ENCODE assay signal across 8 cellular contexts in genomic region chr17:40615295-40615988, GRCh38. TPM values are rescaled to one million over a fixed set of nuclear protein-coding genes. Genes with fewer than 3 reads are reported as not detected.
A peak's percentile ranks its signal among the peaks of the same experiment; 100 is the strongest.
DNase-seq lines count a peak whose midpoint lies in the region; ATAC-seq and TF ChIP-seq lines count a peak whose summit lies in the region.

No MANE protein-coding gene starts in this region.

- peaks cover 76% of the 10 kb centered on the region for H3K4me1 ChIP-seq in CD4-positive, alpha-beta memory T cell (ENCODE audit: insufficient read depth, low read length)
- H3K4me1 ChIP-seq in left ventricle myocardium inferior = peaks cover 15% of the 10 kb centered on the region

- H3K36me3 ChIP-seq in CD4-positive, alpha-beta memory T cell (ENCODE audit: insufficient read depth, low read length) = no peaks in the 10 kb centered on the region
- no peaks in the 10 kb centered on the region for H3K36me3 ChIP-seq in left ventricle myocardium inferior

- DNase-seq in CD4-positive, alpha-beta memory T cell = peak in 4 of 5 donors; percentile 53 to 70 (median 56)
- DNase-seq in NCI-H226 (peak; percentile 50), left ventricle myocardium inferior (no peak), superior temporal gyrus (ENCODE audit: extremely low spot score) (no peak)
- peak; percentile 82 for DNase-seq in stimulated activated naive B cell treated with anti-CD40 and anti-IgM and Interleukin-4, amounts not matched to agents 10 μg/mL and 1 μg/mL and 100 μg/mL, for 72 hours

- H3K36me3 Mint-ChIP-seq in CD4-positive, alpha-beta memory T cell = no peaks in the 10 kb centered on the region
- H3K36me3 Mint-ChIP-seq in activated T-helper 17 cell treated with anti-CD3 and anti-CD28 coated beads, Interleukin-2, amount 50 U/mL, for 72 hours (ENCODE audit: low read depth) = no peaks in the 10 kb centered on the region
- no peaks in the 10 kb centered on the region for H3K36me3 Mint-ChIP-seq in stimulated activated naive B cell treated with anti-CD40 and anti-IgM and Interleukin-4, amounts not matched to agents 10 μg/mL and 1 μg/mL and 100 μg/mL, for 72 hours

- CTCF ChIA-PET in CD4-positive, alpha-beta memory T cell (lab: Charles Lee; ENCODE audit: partially characterized antibody) = interaction anchor here (0.6 to 16.9 kb wide), 24 partner anchors 10 to 263 kb away, joined by 3 to 435 read pairs (median 6); partner anchors contain the start of gene CCR7

- peak; percentile 83 for ATAC-seq in GM18517 (IDR thresholded peaks at IDR 0.05; ENCODE audit: unreplicated experiment)
- ATAC-seq in HG02840 (IDR thresholded peaks at IDR 0.05; ENCODE audit: low FRiP score, unreplicated experiment) = peak; percentile 53
- ATAC-seq in activated T-helper 17 cell treated with anti-CD3 and anti-CD28 coated beads, Interleukin-2, amount 50 U/mL, for 72 hours (replicated peaks) = peak; percentile 47
- ATAC-seq in stimulated activated naive B cell treated with anti-CD40 and anti-IgM and Interleukin-4, amounts not matched to agents 10 μg/mL and 1 μg/mL and 100 μg/mL, for 72 hours (replicated peaks) = peak; percentile 79 to 83

- H3K9me3 ChIP-seq in CD4-positive, alpha-beta memory T cell (ENCODE audit: control insufficient read depth in 1 of 2, low read length in 2 of 2) = no peaks in the 10 kb centered on the region
- no peaks in the 10 kb centered on the region for H3K9me3 ChIP-seq in left ventricle myocardium inferior (replicated peaks)

- peak overlapping the region; percentile 41 to 83 (median 70) for H3K4me3 Mint-ChIP-seq in CD4-positive, alpha-beta memory T cell
- H3K4me3 Mint-ChIP-seq in activated T-helper 17 cell treated with anti-CD3 and anti-CD28 coated beads, Interleukin-2, amount 50 U/mL, for 72 hours = peak overlapping the region; percentile 74
- H3K4me3 Mint-ChIP-seq in stimulated activated naive B cell treated with anti-CD40 and anti-IgM and Interleukin-4, amounts not matched to agents 10 μg/mL and 1 μg/mL and 100 μg/mL, for 72 hours = peak overlapping the region; percentile 62 to 66

- H3K27me3 Mint-ChIP-seq in CD4-positive, alpha-beta memory T cell = no peaks in the 10 kb centered on the region
- H3K27me3 Mint-ChIP-seq in activated T-helper 17 cell treated with anti-CD3 and anti-CD28 coated beads, Interleukin-2, amount 50 U/mL, for 72 hours = no peaks in the 10 kb centered on the region
- H3K27me3 Mint-ChIP-seq in stimulated activated naive B cell treated with anti-CD40 and anti-IgM and Interleukin-4, amounts not matched to agents 10 μg/mL and 1 μg/mL and 100 μg/mL, for 72 hours = no peaks in the 10 kb centered on the region

- no peaks in the 10 kb centered on the region for H3K27me3 ChIP-seq in CD4-positive, alpha-beta memory T cell (ENCODE audit: insufficient read depth, low read length)
- peaks cover 69% of the 10 kb centered on the region for H3K27me3 ChIP-seq in left ventricle myocardium inferior (ENCODE audit: low read depth)

- peaks cover 45 to 76% (median 66%) of the 10 kb centered on the region in 4 donors for H3K4me1 Mint-ChIP-seq in CD4-positive, alpha-beta memory T cell
- peaks cover 55% of the 10 kb centered on the region for H3K4me1 Mint-ChIP-seq in activated T-helper 17 cell treated with anti-CD3 and anti-CD28 coated beads, Interleukin-2, amount 50 U/mL, for 72 hours
- peaks cover 64 to 89% of the 10 kb centered on the region in 2 donors for H3K4me1 Mint-ChIP-seq in stimulated activated naive B cell treated with anti-CD40 and anti-IgM and Interleukin-4, amounts not matched to agents 10 μg/mL and 1 μg/mL and 100 μg/mL, for 72 hours

- no peak overlapping the region for H3K4me3 ChIP-seq in CD4-positive, alpha-beta memory T cell (ENCODE audit: low read length in 2 of 2)
- H3K4me3 ChIP-seq in left ventricle myocardium inferior = no peak overlapping the region

- POLR2A ChIA-PET in CD4-positive, alpha-beta memory T cell (lab: Charles Lee; ENCODE audit: partially characterized antibody) = interaction anchor here (0.6 to 22.3 kb wide), 17 partner anchors 10 to 198 kb away, joined by 3 to 1226 read pairs (median 10); partner anchors contain the start of genes CCR7 and SMARCE1

- peak overlapping the region; percentile 66 for H3K27ac ChIP-seq in CD4-positive, alpha-beta memory T cell (ENCODE audit: low read depth, low read length)
- H3K27ac ChIP-seq in left ventricle myocardium inferior (replicated peaks) = no peak overlapping the region

- TF ChIP-seq CTCF in left ventricle myocardium inferior (IDR thresholded peaks at IDR 0.05; ENCODE audit: borderline replicate concordance) = peak; percentile 50

- H3K9me3 Mint-ChIP-seq in CD4-positive, alpha-beta memory T cell = peaks cover 0 to 2% (median 0%) of the 10 kb centered on the region in 8 donors
- no peaks in the 10 kb centered on the region for H3K9me3 Mint-ChIP-seq in activated T-helper 17 cell treated with anti-CD3 and anti-CD28 coated beads, Interleukin-2, amount 50 U/mL, for 72 hours
- no peaks in the 10 kb centered on the region for H3K9me3 Mint-ChIP-seq in stimulated activated naive B cell treated with anti-CD40 and anti-IgM and Interleukin-4, amounts not matched to agents 10 μg/mL and 1 μg/mL and 100 μg/mL, for 72 hours

- intact Hi-C loops in CD4-positive, alpha-beta memory T cell (cut with micrococcal nuclease) = loop anchor here (1.0 kb wide), 2 partner anchors 50 to 54 kb away; partner anchors contain the start of gene CCR7
- intact Hi-C loops in left ventricle myocardium inferior (cut with micrococcal nuclease) = no loop called here

- peak overlapping the region; percentile 86 to 97 (median 96) for H3K27ac Mint-ChIP-seq in CD4-positive, alpha-beta memory T cell
- peak overlapping the region; percentile 87 for H3K27ac Mint-ChIP-seq in activated T-helper 17 cell treated with anti-CD3 and anti-CD28 coated beads, Interleukin-2, amount 50 U/mL, for 72 hours
- H3K27ac Mint-ChIP-seq in stimulated activated naive B cell treated with anti-CD40 and anti-IgM and Interleukin-4, amounts not matched to agents 10 μg/mL and 1 μg/mL and 100 μg/mL, for 72 hours = peak overlapping the region; percentile 95

RNA-seq across cellular contexts. Expression of gene SMARCE1, which starts 32.2 kb away (rescaled TPM):
- total RNA-seq in CD4-positive, alpha-beta memory T cell = 10 to 100 TPM; 87.6 to 91.0 TPM
- 100 to 1,000 TPM; 148 to 197 TPM for polyA plus RNA-seq in CD4-positive, alpha-beta memory T cell
- 10 to 100 TPM; 82.1 to 85.5 TPM for total RNA-seq in activated T-helper 17 cell treated with anti-CD3 and anti-CD28 coated beads, Interleukin-2, amount 50 U/mL, for 72 hours
- total RNA-seq in left ventricle myocardium inferior = 58.6 TPM

RNA-seq across cellular contexts. Expression of gene KRT222, which starts 49.5 kb away (rescaled TPM):
- total RNA-seq in CD4-positive, alpha-beta memory T cell = not detected
- not detected for polyA plus RNA-seq in CD4-positive, alpha-beta memory T cell
- not detected for total RNA-seq in activated T-helper 17 cell treated with anti-CD3 and anti-CD28 coated beads, Interleukin-2, amount 50 U/mL, for 72 hours
- total RNA-seq in left ventricle myocardium inferior = 0.38 TPM

RNA-seq across cellular contexts. Expression of gene CCR7, which starts 50.2 kb away (rescaled TPM):
- 100 to 1,000 TPM; 268 to 269 TPM for total RNA-seq in CD4-positive, alpha-beta memory T cell
- 100 to 1,000 TPM; 436 to 502 TPM for polyA plus RNA-seq in CD4-positive, alpha-beta memory T cell
- total RNA-seq in activated T-helper 17 cell treated with anti-CD3 and anti-CD28 coated beads, Interleukin-2, amount 50 U/mL, for 72 hours = 100 to 1,000 TPM; 140 to 304 TPM
- not detected for total RNA-seq in left ventricle myocardium inferior

Comparison
In these comparisons a context has a peak if more than half of its experiments do, and no peak if none do; other contexts are left out.
1. DNase-seq: peak in CD4-positive, alpha-beta memory T cell (4 of 5), NCI-H226 (single experiment) and stimulated activated naive B cell treated with anti-CD40 and anti-IgM and Interleukin-4, amounts not matched to agents 10 μg/mL and 1 μg/mL and 100 μg/mL, for 72 hours (single experiment); none in left ventricle myocardium inferior (single experiment) and superior temporal gyrus (single experiment).
2. RNA of gene CCR7, which starts 50.2 kb away (total RNA-seq): 140 to 304 TPM in activated T-helper 17 cell treated with anti-CD3 and anti-CD28 coated beads, Interleukin-2, amount 50 U/mL, for 72 hours and 268 to 269 TPM in CD4-positive, alpha-beta memory T cell; not detected in left ventricle myocardium inferior (single experiment); every median in the first group is over 100 times any median in the second.
3. Peak in every context shown above with its lines, with median percentiles within 50 percentile points of each other: H3K27ac Mint-ChIP-seq, H3K4me3 Mint-ChIP-seq and ATAC-seq.